Comparison of ENCODE assay signal across 17 cellular contexts in genomic region chr22:50704510-50705218, GRCh38. TPM values are rescaled to one million over a fixed set of nuclear protein-coding genes. Genes with fewer than 3 reads are reported as not detected.
DNase-seq lines count a peak whose midpoint lies in the region; ATAC-seq, FAIRE-seq and TF ChIP-seq lines count a peak whose summit lies in the region.
"Had no signal": no experiment of that assay in that cellular context is flagged by ENCODE, and none has a peak within 500 bp of the region (broad histone marks: within the 10 kb centered on the region; RNA-seq: fewer than 3 reads in every experiment).

No MANE protein-coding gene starts in this region.

- H4K8ac ChIP-seq in H1 (ENCODE audit: extremely low read depth, insufficient read depth, low read length): no peak overlapping the region; the same call in 1 of the 2 replicates

- H2AFZ ChIP-seq in H1 (ENCODE audit: low read length): no peak overlapping the region
- no peak overlapping the region for H2AFZ ChIP-seq in smooth muscle cell (ENCODE audit: low read depth)

- no peaks in the 10 kb centered on the region for H3K36me3 Mint-ChIP-seq in WTC11

- no peaks in the 10 kb centered on the region for H3K79me2 ChIP-seq in H1 (ENCODE audit: control insufficient read depth in 1 of 2, insufficient read depth in 2 of 2, low read length in 2 of 2)
- no peaks in the 10 kb centered on the region for H3K79me2 ChIP-seq in smooth muscle cell (ENCODE audit: low read depth)

- WGBS in H1 (ENCODE audit: extremely low coverage in 1 of 2, insufficient coverage in 1 of 2, insufficient read length in 1 of 2, insufficient replicate concordance in 2 of 2, low coverage in 1 of 2, low lambda C conversion rate in 2 of 2, missing lambda C conversion rate in 1 of 2), 2 experiments: 85% methylated on average over 32 of the region's 37 CpGs; no CpG with 5 or more reads in 1 of the 2 experiments
- 94% methylated on average over 37 of the region's 37 CpGs for WGBS in smooth muscle cell (ENCODE audit: low lambda C conversion rate)
- 80% methylated on average over 1 of the region's 37 CpGs; no CpG with 5 or more reads in 1 of the 2 donors for WGBS in gastroesophageal sphincter (ENCODE audit: low coverage in 1 of 2), 2 donors

- POLR2A ChIA-PET in WTC11 (lab: Charles Lee): no interaction called here
- POLR2A ChIA-PET in H1 (lab: Charles Lee; ENCODE audit: partially characterized antibody): no interaction called here

- intact Hi-C loops in lower lobe of right lung (cut with DNase I): no loop called here

- H2AK5ac ChIP-seq in H1 (ENCODE audit: low read depth, low read length): no peak overlapping the region

- no peak overlapping the region for H4K91ac ChIP-seq in H1 (replicated peaks; ENCODE audit: insufficient read length, low read length)

- ATAC-seq in WTC11 (no peak), lower lobe of right lung (no peak), gastroesophageal sphincter (no peak), GM19351 (IDR thresholded peaks at IDR 0.05; ENCODE audit: unreplicated experiment) (no peak)
- ATAC-seq: activated CD4-positive, CD25-positive, alpha-beta regulatory T cell treated with anti-CD3 and anti-CD28 coated beads, Interleukin-2, amount 50 U/mL, for 24 hours; PC-3 had no signal

- H3K27ac ChIP-seq in H1 (ENCODE audit: low read depth, low read length): no peak overlapping the region
- H3K27ac ChIP-seq in lower lobe of right lung: no peak overlapping the region
- no peak overlapping the region for H3K27ac ChIP-seq in smooth muscle cell (ENCODE audit: low read depth)
- no peak overlapping the region for H3K27ac ChIP-seq in gastroesophageal sphincter
- H3K27ac ChIP-seq: pancreas had no signal

- H3K27ac Mint-ChIP-seq in WTC11: no peak overlapping the region
- H3K27ac Mint-ChIP-seq: activated T-helper 2 cell treated with anti-CD3 and anti-CD28 coated beads, Interferon-gamma antibody, Interleukin-2, Interleukin-4, amounts not matched to agents 10 μg/mL and 5 μg/mL and 100 μg/mL, durations not matched to agents 14 hours and 24 hours and 36 hours had no signal

- H3K9me3 ChIP-seq in H1 (ENCODE audit: insufficient read depth in 2 of 2, low read depth in 1 of 2, low read length in 1 of 2) (no peaks in the 10 kb centered on the region), lower lobe of right lung (no peaks in the 10 kb centered on the region), smooth muscle cell (replicated peaks; ENCODE audit: low read depth) (no peaks in the 10 kb centered on the region), gastroesophageal sphincter (no peaks in the 10 kb centered on the region)
- H3K9me3 ChIP-seq: pancreas had no signal

- FAIRE-seq in H1 (lab: Jason Lieb, UNC): no peak
- FAIRE-seq: G401.6, pancreas had no signal

- no peak overlapping the region for H2BK20ac ChIP-seq in H1 (ENCODE audit: low read length)

- peaks cover 2% of the 10 kb centered on the region; the same call in 1 of the 2 replicates for H3K27me3 Mint-ChIP-seq in WTC11 (ENCODE audit: low read depth)

- peaks cover 3 to 22% of the 10 kb centered on the region in 2 experiments for H4K20me1 ChIP-seq in H1 (replicated peaks in 1 of 2; ENCODE audit: control insufficient read depth in 1 of 2, insufficient read depth in 2 of 2, low read length in 2 of 2)
- H4K20me1 ChIP-seq in smooth muscle cell (ENCODE audit: low read depth): peaks cover 28% of the 10 kb centered on the region

- peak overlapping the region; percentile 6; the same call in 1 of the 2 replicates for H3K18ac ChIP-seq in H1 (ENCODE audit: extremely low read depth, low read length)

- no peaks in the 10 kb centered on the region for H3F3A ChIP-seq in smooth muscle cell (ENCODE audit: low read depth)

- H3K4me3 Mint-ChIP-seq in WTC11: no peak overlapping the region
- H3K4me3 Mint-ChIP-seq: central memory CD8-positive, alpha-beta T cell had no signal

- no peaks in the 10 kb centered on the region for H3K9me3 Mint-ChIP-seq in WTC11
- H3K9me3 Mint-ChIP-seq: activated T-helper 2 cell treated with anti-CD3 and anti-CD28 coated beads, Interferon-gamma antibody, Interleukin-2, Interleukin-4, amounts not matched to agents 10 μg/mL and 5 μg/mL and 100 μg/mL, durations not matched to agents 14 hours and 24 hours and 36 hours; central memory CD8-positive, alpha-beta T cell had no signal

- H3K9ac ChIP-seq in H1 (replicated peaks in 1 of 4; ENCODE audit: extremely low read depth in 1 of 4, low read depth in 3 of 4, low read length in 3 of 4) (no peak overlapping the region), smooth muscle cell (ENCODE audit: low read depth) (no peak overlapping the region)

- no peaks in the 10 kb centered on the region; the same call in 1 of the 2 replicates for H3K4me1 Mint-ChIP-seq in WTC11

- H3K4me3 ChIP-seq in H1 (ENCODE audit: extremely low read depth in 1 of 4, insufficient read depth in 2 of 4, low read depth in 3 of 4, low read length in 4 of 4): peak overlapping the region in 2 of 4 experiments; percentile 10 to 49; a peak in 3 of 8 replicates
- H3K4me3 ChIP-seq in lower lobe of right lung: no peak overlapping the region
- H3K4me3 ChIP-seq in smooth muscle cell: no peak overlapping the region
- no peak overlapping the region for H3K4me3 ChIP-seq in gastroesophageal sphincter
- H3K4me3 ChIP-seq: pancreas had no signal

- H3K4me2 ChIP-seq in H1 (ENCODE audit: insufficient read depth in 1 of 2, low read depth in 2 of 2, low read length in 2 of 2): peak overlapping the region in 1 of 2 experiments; percentile 68; a peak in 2 of 4 replicates
- H3K4me2 ChIP-seq in smooth muscle cell: peak overlapping the region; percentile 44

- no peak overlapping the region for H3K56ac ChIP-seq in H1 (replicated peaks; ENCODE audit: insufficient read length, low read depth, low read length)

- TF ChIP-seq EP300 in H1 (IDR thresholded peaks at IDR 0.05; ENCODE audit: borderline replicate concordance in 1 of 2, low read depth in 2 of 2, low read length in 2 of 2) (no peak), gastroesophageal sphincter (IDR thresholded peaks at IDR 0.05) (no peak)

- no peak overlapping the region; the same call in 1 of the 2 replicates for H2BK15ac ChIP-seq in H1 (ENCODE audit: low read length)

- DNase-seq in WTC11 (ENCODE audit: low spot score) (peak; percentile 7), H1 (ENCODE audit: low read depth in 1 of 2, low spot score in 2 of 2) (no peak), lower lobe of right lung (peak; percentile 44), smooth muscle cell (lab: John Stamatoyannopoulos, UW; ENCODE audit: unreplicated experiment) (no peak), SIG-M5 treated with dmso at 0.1 percent for 504 hours (lab: John Stamatoyannopoulos, UW; ENCODE audit: unreplicated experiment) (no peak)
- DNase-seq in activated CD8-positive, alpha-beta memory T cell treated with anti-CD3 and anti-CD28 coated beads, Interleukin-2, amount 50 U/mL, for 4 hours: no peak
- DNase-seq: Calu3, PC-3, T-helper 9 cell had no signal

- H3K23me2 ChIP-seq in H1 (ENCODE audit: low read depth, low read length): peaks cover 2% of the 10 kb centered on the region; the same call in 1 of the 2 replicates

- no peak overlapping the region for H2BK5ac ChIP-seq in H1 (ENCODE audit: low read depth, low read length)

- H2BK12ac ChIP-seq in H1 (ENCODE audit: low read depth, low read length): no peak overlapping the region

- peaks cover 0 to 11% (median 3%) of the 10 kb centered on the region in 4 experiments; a peak in 4 of 7 replicates for H3K4me1 ChIP-seq in H1 (replicated peaks in 1 of 4; ENCODE audit: control insufficient read depth in 3 of 4, insufficient read depth in 4 of 4, low read length in 3 of 4)
- H3K4me1 ChIP-seq in lower lobe of right lung: peaks cover 7% of the 10 kb centered on the region
- H3K4me1 ChIP-seq in smooth muscle cell (ENCODE audit: low read depth): no peaks in the 10 kb centered on the region
- peaks cover 0 to 14% (median 0%) of the 10 kb centered on the region in 3 donors for H3K4me1 ChIP-seq in gastroesophageal sphincter
- H3K4me1 ChIP-seq: pancreas had no signal

- H4K5ac ChIP-seq in H1 (ENCODE audit: insufficient read length, low read depth, low read length): no peak overlapping the region

- H2BK120ac ChIP-seq in H1 (replicated peaks; ENCODE audit: low read depth, low read length): no peak overlapping the region

- TF ChIP-seq POLR2A in H1 (IDR thresholded peaks at IDR 0.05; ENCODE audit: control extremely low read depth in 1 of 2, low read depth in 2 of 2, low read length in 2 of 2) (no peak), gastroesophageal sphincter (IDR thresholded peaks at IDR 0.05) (no peak)

- no peak overlapping the region for H3K14ac ChIP-seq in H1 (ENCODE audit: insufficient read length)

- H3K79me1 ChIP-seq in H1 (ENCODE audit: low read depth, low read length): no peaks in the 10 kb centered on the region

- H3K27me3 ChIP-seq in H1 (replicated peaks in 1 of 4; ENCODE audit: control insufficient read depth in 3 of 4, extremely low read depth in 1 of 4, insufficient read depth in 3 of 4, low read length in 3 of 4) (no peaks in the 10 kb centered on the region), lower lobe of right lung (ENCODE audit: low read depth) (no peaks in the 10 kb centered on the region), smooth muscle cell (ENCODE audit: low read depth) (no peaks in the 10 kb centered on the region), gastroesophageal sphincter (no peaks in the 10 kb centered on the region)
- H3K27me3 ChIP-seq: pancreas had no signal

- H3K36me3 ChIP-seq in H1 (ENCODE audit: control insufficient read depth in 2 of 4, insufficient read depth in 4 of 4, low read length in 3 of 4) (no peaks in the 10 kb centered on the region), lower lobe of right lung (peaks cover 13% of the 10 kb centered on the region), smooth muscle cell (ENCODE audit: low read depth) (no peaks in the 10 kb centered on the region), gastroesophageal sphincter (peaks cover 0 to 67% of the 10 kb centered on the region in 2 donors)
- H3K36me3 ChIP-seq: pancreas had no signal

- no peak overlapping the region for H3K23ac ChIP-seq in H1 (ENCODE audit: insufficient read length)

- TF ChIP-seq RAD21 in H1 (IDR thresholded peaks at IDR 0.05 in 1 of 2, conservative IDR thresholded peaks at IDR 0.05 in 1 of 2; ENCODE audit: low read depth in 2 of 2, low read length in 2 of 2): no peak

- no peak overlapping the region for H3K4ac ChIP-seq in H1 (replicated peaks; ENCODE audit: insufficient read length, low read depth, low read length)

- CTCF ChIA-PET in WTC11 (lab: Charles Lee) (no interaction called here), H1 (lab: Charles Lee; ENCODE audit: partially characterized antibody) (interaction anchor here (0.8 kb wide), 1 partner anchor 8 kb away, joined by 3 read pairs; no protein-coding TSS in a partner anchor)

- TF ChIP-seq CTCF in WTC11 (IDR thresholded peaks at IDR 0.05) (no peak), H1 (IDR thresholded peaks at IDR 0.05; ENCODE audit: control extremely low read depth in 1 of 3, insufficient read depth in 1 of 3, low read depth in 1 of 3, low read length in 3 of 3) (no peak), lower lobe of right lung (IDR thresholded peaks at IDR 0.05) (no peak), smooth muscle cell (IDR thresholded peaks at IDR 0.05; ENCODE audit: borderline replicate concordance, insufficient read depth, poor library complexity, severe bottlenecking) (no peak), gastroesophageal sphincter (IDR thresholded peaks at IDR 0.05) (no peak)

RNA-seq across cellular contexts. Expression of gene SHANK3, which starts 32.0 kb away (rescaled TPM):
- total RNA-seq in WTC11 (2021) (9.6 to 10.5 TPM (median 9.7 TPM) in 3 replicates), lower lobe of right lung (50.6 TPM), smooth muscle cell (1.3 and 2.0 TPM in 2 replicates), gastroesophageal sphincter (10 to 100 TPM in 2 of 4 donors, 1 to 10 TPM in 2; 5.9 to 20.5 (median 13.0) TPM)
- 6.0 and 6.3 TPM in 2 replicates for total RNA-seq in H1 (2021; fragmentation: NEBNext Ultra II Directional; extraction: Animal tissue kit (Norgen Biotek cat#: 25700))
- polyA plus RNA-seq in H1 (2011; rRNA removed) (1.5 and 2.8 TPM in 2 replicates), smooth muscle cell (1.6 and 1.9 TPM in 2 replicates)
- polyA plus RNA-seq in H1 (2011; cell fraction: cytosol; rRNA removed): 2.0 TPM
- polyA plus RNA-seq in H1 (2011; cell fraction: nucleus; rRNA removed): 5.4 TPM
- polyA plus RNA-seq in H1 (2012, experiment 1 of 2): 2.9 to 5.2 TPM (median 4.1 TPM) in 4 replicates
- polyA plus RNA-seq in H1 (2012, experiment 2 of 2): 2.5 TPM
- 1.7 TPM for polyA plus RNA-seq in H1 (2013, experiment 1 of 2)
- 1.7 TPM for polyA plus RNA-seq in H1 (2013, experiment 2 of 2)
- 1.4 and 2.2 TPM in 2 replicates for polyA minus RNA-seq in H1 (2011; rRNA and poly(A)+ RNA removed)
- 2.9 TPM for polyA minus RNA-seq in H1 (2011; cell fraction: cytosol; rRNA and poly(A)+ RNA removed)
- 4.6 TPM for polyA minus RNA-seq in H1 (2011; cell fraction: nucleus; rRNA and poly(A)+ RNA removed)

RNA-seq across cellular contexts. Expression of gene ACR, which starts 33.3 kb away (rescaled TPM):
- total RNA-seq in WTC11 (2021) (0.18 to 0.55 TPM (median 0.46 TPM) in 3 replicates), lower lobe of right lung (0.62 TPM), smooth muscle cell (0.27 and 1.9 TPM in 2 replicates), gastroesophageal sphincter (not detected)
- total RNA-seq in H1 (2021; fragmentation: NEBNext Ultra II Directional; extraction: Animal tissue kit (Norgen Biotek cat#: 25700)): 0.56 TPM in 1 of 2 replicates, not detected in the other
- polyA plus RNA-seq in H1 (2011; rRNA removed) (0.05 TPM in 1 of 2 replicates, not detected in the other), smooth muscle cell (not detected in 2 replicates)
- not detected for polyA plus RNA-seq in H1 (2011; cell fraction: cytosol; rRNA removed)
- 0.73 TPM for polyA plus RNA-seq in H1 (2011; cell fraction: nucleus; rRNA removed)
- 0.18 TPM in 1 of 4 replicates, not detected in the others for polyA plus RNA-seq in H1 (2012, experiment 1 of 2)
- not detected for polyA plus RNA-seq in H1 (2012, experiment 2 of 2)
- polyA plus RNA-seq in H1 (2013, experiment 1 of 2): not detected
- not detected for polyA plus RNA-seq in H1 (2013, experiment 2 of 2)
- polyA minus RNA-seq in H1 (2011; rRNA and poly(A)+ RNA removed): not detected in 2 replicates
- not detected for polyA minus RNA-seq in H1 (2011; cell fraction: cytosol; rRNA and poly(A)+ RNA removed)
- polyA minus RNA-seq in H1 (2011; cell fraction: nucleus; rRNA and poly(A)+ RNA removed): not detected
- total RNA-seq: activated CD8-positive, alpha-beta memory T cell treated with anti-CD3 and anti-CD28 coated beads for 36 hours; activated T-helper 2 cell treated with anti-CD3 and anti-CD28 coated beads, Interferon-gamma antibody, Interleukin-2, Interleukin-4, amounts not matched to agents 10 μg/mL and 5 μg/mL and 100 μg/mL, durations not matched to agents 14 hours and 24 hours and 36 hours; Calu3; PC-3 had no signal

Comparison
In these comparisons a context has a peak if more than half of its experiments do, and no peak if none do; other contexts are left out.
1. DNase-seq: peak in WTC11 (single experiment) and lower lobe of right lung (single experiment); none in H1 (0 of 2), smooth muscle cell (single experiment), SIG-M5 treated with dmso at 0.1 percent for 504 hours (single experiment) and activated CD8-positive, alpha-beta memory T cell treated with anti-CD3 and anti-CD28 coated beads, Interleukin-2, amount 50 U/mL, for 4 hours (single experiment).